1 cellular context compared by ENCODE assay signal in genomic region chr7:131557521-131558385, GRCh38.
TF ChIP-seq lines count a peak whose summit lies in the region.

No MANE protein-coding gene starts in this region.

TF ChIP-seq in WTC11, 78 proteins besides CTCF, POLR2A, EP300 and RAD21 (continued from another document):
- TF ChIP-seq ZNF532 (CRISPR knock-in tag; IDR thresholded peaks at IDR 0.05; ENCODE audit: borderline replicate concordance), result no peak
- no peak for TF ChIP-seq ZNF121 (CRISPR knock-in tag; IDR thresholded peaks at IDR 0.05)
- no peak for TF ChIP-seq NR3C1 (CRISPR knock-in tag; conservative IDR thresholded peaks at IDR 0.05; ENCODE audit: low read depth)
- TF ChIP-seq MYBL2 (CRISPR knock-in tag; IDR thresholded peaks at IDR 0.05), result 0 out of 2 replicates have a peak, but pooled peaks have one; percentile 44
- TF ChIP-seq USF2 (CRISPR knock-in tag; IDR thresholded peaks at IDR 0.05), result peak; percentile 92
